ENCODE assay signal across 31 cellular contexts in genomic region chr11:35711924-35712323, GRCh38.
"Had no signal": no experiment of that assay in that cellular context is flagged by ENCODE, and none has a peak within 500 bp of the region (broad histone marks: within the 10 kb centered on the region; RNA-seq: fewer than 3 reads in every experiment).

No MANE protein-coding gene starts in this region.

- H3K27me3 Mint-ChIP-seq: activated B cell treated with CpG ODN at 0.5 μM for 24 hours; activated CD4-positive, alpha-beta memory T cell treated with anti-CD3 and anti-CD28 coated beads for 36 hours; activated naive CD4-positive, alpha-beta T cell treated with anti-CD3 and anti-CD28 coated beads, Interleukin-2, amount 10 ng/mL, durations not matched to agents 7 days and 5 days; activated naive CD8-positive, alpha-beta T cell; activated naive CD8-positive, alpha-beta T cell treated with anti-CD3 and anti-CD28 coated beads, Interleukin-2, amount 50 U/mL, for 24 hours; brain had no signal

- DNase-seq: activated B cell treated with CpG ODN at 0.5 μM for 24 hours; activated CD4-positive, alpha-beta memory T cell treated with anti-CD3 and anti-CD28 coated beads for 36 hours; activated CD4-positive, alpha-beta T cell treated with anti-CD3 and anti-CD28 coated beads for 4 hours; activated CD4-positive, alpha-beta T cell treated with anti-CD3 and anti-CD28 coated beads, Interleukin-2, amount 50 U/mL, for 1 hour; activated CD4-positive, CD25-positive, alpha-beta regulatory T cell treated with anti-CD3 and anti-CD28 coated beads, Interleukin-2, amount 50 U/mL, for 72 hours; activated CD8-positive, alpha-beta memory T cell treated with anti-CD3 and anti-CD28 coated beads, Interleukin-2, amount 50 U/mL, for 4 hours; activated effector memory CD4-positive, alpha-beta T cell treated with Interleukin-2 at 50 U/mL for 16 hours; activated naive CD4-positive, alpha-beta T cell treated with anti-CD3 and anti-CD28 coated beads, Interleukin-2, amount 10 ng/mL, durations not matched to agents 7 days and 5 days; activated naive CD8-positive, alpha-beta T cell treated with anti-CD3 and anti-CD28 coated beads, Interleukin-2, amount 50 U/mL, for 24 hours; activated T-cell treated with anti-CD3 and anti-CD28 coated beads for 4 hours; activated T-cell treated with anti-CD3 and anti-CD28 coated beads, Interleukin-2, amount 50 U/mL, for 48 hours; anterior cingulate cortex; IMR-90; Karpas-422; KBM-7; NCI-H1105; NCI-H1417 treated with DMSO at 0.1 percent for 48 hours; NCI-H187 treated with DMSO at 0.1 percent for 48 hours; NCI-H2081; NCI-H2171 treated with DMSO at 0.1 percent for 48 hours; NCI-H510A treated with DMSO at 0.1 percent for 48 hours; NCI-H526 treated with DMSO at 0.1 percent for 48 hours; SIG-M5; T-helper 1 cell; T-helper 2 cell; T-helper 9 cell had no signal

- H3K27ac Mint-ChIP-seq: activated B cell treated with CpG ODN at 0.5 μM for 24 hours; activated CD4-positive, alpha-beta memory T cell treated with anti-CD3 and anti-CD28 coated beads for 36 hours; activated naive CD4-positive, alpha-beta T cell treated with anti-CD3 and anti-CD28 coated beads, Interleukin-2, amount 10 ng/mL, durations not matched to agents 7 days and 5 days; activated naive CD8-positive, alpha-beta T cell; activated naive CD8-positive, alpha-beta T cell treated with anti-CD3 and anti-CD28 coated beads, Interleukin-2, amount 50 U/mL, for 24 hours had no signal

- H3K4me3 Mint-ChIP-seq: activated B cell treated with CpG ODN at 0.5 μM for 24 hours; activated CD4-positive, alpha-beta memory T cell treated with anti-CD3 and anti-CD28 coated beads for 36 hours; activated naive CD4-positive, alpha-beta T cell treated with anti-CD3 and anti-CD28 coated beads, Interleukin-2, amount 10 ng/mL, durations not matched to agents 7 days and 5 days; activated naive CD8-positive, alpha-beta T cell; activated naive CD8-positive, alpha-beta T cell treated with anti-CD3 and anti-CD28 coated beads, Interleukin-2, amount 50 U/mL, for 24 hours; brain had no signal

- ATAC-seq: activated naive CD8-positive, alpha-beta T cell treated with anti-CD3 and anti-CD28 coated beads, Interleukin-2, amount 50 U/mL, for 24 hours; Panc1 had no signal

- FAIRE-seq: bronchial epithelial cell had no signal

- H3K27ac ChIP-seq: VCaP had no signal
